22 cellular contexts compared by ENCODE assay signal in genomic region chr6:73636048-73636447, GRCh38.
"Had no signal": no experiment of that assay in that cellular context is flagged by ENCODE, and none has a peak within 500 bp of the region (broad histone marks: within the 10 kb centered on the region; RNA-seq: fewer than 3 reads in every experiment).

No MANE protein-coding gene starts in this region.

- H3K27me3 Mint-ChIP-seq: activated B cell treated with CpG ODN at 0.5 μM for 24 hours; activated CD4-positive, alpha-beta memory T cell treated with anti-CD3 and anti-CD28 coated beads, Interleukin-2, amount 10 ng/mL, durations not matched to agents 7 days and 5 days; activated CD8-positive, alpha-beta memory T cell treated with anti-CD3 and anti-CD28 coated beads, Interleukin-2, amount 10 ng/mL, durations not matched to agents 7 days and 5 days; activated naive CD8-positive, alpha-beta T cell; naive B cell had no signal

- H3K9me3 Mint-ChIP-seq: activated B cell treated with CpG ODN at 0.5 μM for 24 hours; activated CD4-positive, alpha-beta memory T cell treated with anti-CD3 and anti-CD28 coated beads, Interleukin-2, amount 10 ng/mL, durations not matched to agents 7 days and 5 days; immature natural killer cell; naive B cell; neural crest cell; T-helper 2 cell treated with Interferon-gamma antibody and Interleukin-4, amounts not matched to agents 5 μg/mL and 100 μg/mL, for 36 hours had no signal

- H3K4me3 Mint-ChIP-seq: activated B cell treated with CpG ODN at 0.5 μM for 24 hours; activated CD4-positive, alpha-beta memory T cell treated with anti-CD3 and anti-CD28 coated beads, Interleukin-2, amount 10 ng/mL, durations not matched to agents 7 days and 5 days; activated CD8-positive, alpha-beta memory T cell treated with anti-CD3 and anti-CD28 coated beads, Interleukin-2, amount 10 ng/mL, durations not matched to agents 7 days and 5 days; activated naive CD8-positive, alpha-beta T cell; immature natural killer cell; naive B cell; neural crest cell; T-helper 2 cell treated with Interferon-gamma antibody and Interleukin-4, amounts not matched to agents 5 μg/mL and 100 μg/mL, for 36 hours had no signal

- H3K27ac ChIP-seq: body of pancreas, dorsolateral prefrontal cortex, epithelial cell of prostate, gastroesophageal sphincter, sigmoid colon, tibial nerve had no signal

- DNase-seq: activated B cell treated with CpG ODN at 0.5 μM for 24 hours; activated CD4-positive, alpha-beta memory T cell treated with anti-CD3 and anti-CD28 coated beads, Interleukin-2, amount 10 ng/mL, durations not matched to agents 7 days and 5 days; activated CD4-positive, alpha-beta T cell treated with anti-CD3 and anti-CD28 coated beads for 48 hours; activated CD8-positive, alpha-beta memory T cell treated with anti-CD3 and anti-CD28 coated beads, Interleukin-2, amount 10 ng/mL, durations not matched to agents 7 days and 5 days; amygdala; body of pancreas; caudate nucleus; dorsolateral prefrontal cortex; immature natural killer cell; mesenchymal stem cell; mucosa of descending colon; naive B cell; sigmoid colon; stimulated activated CD4-positive, alpha-beta T cell treated with anti-CD3 and anti-CD28 coated beads, Interleukin-1b, Interleukin-23, amount 100 ng/mL, for 48 hours; stimulated activated CD8-positive, alpha-beta memory T cell treated with anti-CD3 and anti-CD28 coated beads, Interleukin-4, amount 100 ng/mL, for 48 hours; stimulated activated naive CD4-positive, alpha-beta T cell had no signal

- H3K27ac Mint-ChIP-seq: activated B cell treated with CpG ODN at 0.5 μM for 24 hours; activated CD4-positive, alpha-beta memory T cell treated with anti-CD3 and anti-CD28 coated beads, Interleukin-2, amount 10 ng/mL, durations not matched to agents 7 days and 5 days; activated CD8-positive, alpha-beta memory T cell treated with anti-CD3 and anti-CD28 coated beads, Interleukin-2, amount 10 ng/mL, durations not matched to agents 7 days and 5 days; activated naive CD8-positive, alpha-beta T cell; immature natural killer cell; T-helper 2 cell treated with Interferon-gamma antibody and Interleukin-4, amounts not matched to agents 5 μg/mL and 100 μg/mL, for 36 hours had no signal

- H3K4me3 ChIP-seq: body of pancreas, dorsolateral prefrontal cortex, gastroesophageal sphincter, mucosa of descending colon, sigmoid colon, tibial nerve had no signal

- H3K27me3 ChIP-seq: body of pancreas, dorsolateral prefrontal cortex, gastroesophageal sphincter, sigmoid colon, tibial nerve had no signal

- ATAC-seq: activated CD8-positive, alpha-beta memory T cell treated with anti-CD3 and anti-CD28 coated beads, Interleukin-2, amount 10 ng/mL, durations not matched to agents 7 days and 5 days; body of pancreas; gastroesophageal sphincter; mucosa of descending colon had no signal

- H3K9me3 ChIP-seq: body of pancreas, gastroesophageal sphincter, mucosa of descending colon, sigmoid colon, tibial nerve had no signal

- H3K4me1 ChIP-seq: body of pancreas, gastroesophageal sphincter, sigmoid colon, tibial nerve had no signal

- H3K4me1 Mint-ChIP-seq: activated B cell treated with CpG ODN at 0.5 μM for 24 hours; activated CD8-positive, alpha-beta memory T cell treated with anti-CD3 and anti-CD28 coated beads, Interleukin-2, amount 10 ng/mL, durations not matched to agents 7 days and 5 days; immature natural killer cell; naive B cell had no signal
